In the genomic region with DNA sequence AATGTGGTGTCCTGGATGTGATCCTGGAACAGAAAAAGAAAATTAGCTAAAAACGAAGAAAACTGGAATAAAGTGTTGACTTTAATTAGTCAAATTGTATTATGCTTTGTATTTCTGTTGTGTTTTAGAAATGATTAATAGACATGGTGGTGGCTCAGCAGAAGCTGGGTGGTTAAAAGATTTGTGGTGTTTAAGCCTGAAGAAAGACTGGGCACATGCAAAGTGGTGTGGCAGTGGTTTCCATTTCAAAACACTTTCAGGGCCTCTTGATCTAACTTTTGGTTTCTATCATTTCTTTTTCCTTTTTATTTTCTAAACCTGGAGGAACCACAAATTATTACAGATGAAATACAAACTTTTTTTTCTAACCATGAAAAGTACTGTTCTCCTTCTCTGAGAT, we compare ENCODE assay signal across 26 cellular contexts. TPM values are rescaled to one million over a fixed set of nuclear protein-coding genes. Genes with fewer than 3 reads are reported as not detected.
DNase-seq lines count a peak whose midpoint lies in the region; ATAC-seq and TF ChIP-seq lines count a peak whose summit lies in the region.
"Had no signal": no experiment of that assay in that cellular context is flagged by ENCODE, and none has a peak within 500 bp of the region (broad histone marks: within the 10 kb centered on the region; RNA-seq: fewer than 3 reads in every experiment).

No MANE protein-coding gene starts in this region.

- ATAC-seq in GM18508 (IDR thresholded peaks at IDR 0.05; ENCODE audit: insufficient read depth, unreplicated experiment) (peak; percentile 59), GM19463 (IDR thresholded peaks at IDR 0.05; ENCODE audit: unreplicated experiment) (peak; percentile 57), HG02642 (IDR thresholded peaks at IDR 0.05; ENCODE audit: poor library complexity, unreplicated experiment) (peak; percentile 45), HG03354 (IDR thresholded peaks at IDR 0.05; ENCODE audit: poor library complexity, severe bottlenecking, unreplicated experiment) (peak; percentile 75), HG02973 (IDR thresholded peaks at IDR 0.05; ENCODE audit: unreplicated experiment) (no peak)
- ATAC-seq: activated CD8-positive, alpha-beta memory T cell treated with anti-CD3 and anti-CD28 coated beads, Interleukin-2, amount 10 ng/mL, durations not matched to agents 7 days and 5 days; gastroesophageal sphincter; right cardiac atrium; T-cell had no signal

- no peaks in the 10 kb centered on the region for H3K36me3 Mint-ChIP-seq in activated T-helper 1 cell treated with anti-CD3 and anti-CD28 coated beads, Interleukin-12 subunit alpha, Interleukin-12 subunit beta, Interleukin-2, Interleukin-4 antibody, amounts not matched to agents 30 ng/mL and 10 ng/mL and 1 ng/mL, durations not matched to agents 14 hours and 24 hours and 36 hours (ENCODE audit: low read depth)
- H3K36me3 Mint-ChIP-seq: activated CD8-positive, alpha-beta memory T cell treated with anti-CD3 and anti-CD28 coated beads, Interleukin-2, amount 10 ng/mL, durations not matched to agents 7 days and 5 days; CD4-positive, CD25-positive, alpha-beta regulatory T cell; immature natural killer cell; T-cell had no signal

- no peak overlapping the region for H3K27ac Mint-ChIP-seq in activated T-helper 1 cell treated with anti-CD3 and anti-CD28 coated beads, Interleukin-12 subunit alpha, Interleukin-12 subunit beta, Interleukin-2, Interleukin-4 antibody, amounts not matched to agents 30 ng/mL and 10 ng/mL and 1 ng/mL, durations not matched to agents 14 hours and 24 hours and 36 hours
- H3K27ac Mint-ChIP-seq: activated B cell treated with CpG ODN at 0.5 μM for 24 hours; activated CD8-positive, alpha-beta memory T cell treated with anti-CD3 and anti-CD28 coated beads, Interleukin-2, amount 10 ng/mL, durations not matched to agents 7 days and 5 days; CD4-positive, CD25-positive, alpha-beta regulatory T cell; immature natural killer cell; T-cell had no signal

- no peak overlapping the region for H3K4me3 Mint-ChIP-seq in activated T-helper 1 cell treated with anti-CD3 and anti-CD28 coated beads, Interleukin-12 subunit alpha, Interleukin-12 subunit beta, Interleukin-2, Interleukin-4 antibody, amounts not matched to agents 30 ng/mL and 10 ng/mL and 1 ng/mL, durations not matched to agents 14 hours and 24 hours and 36 hours
- H3K4me3 Mint-ChIP-seq: activated B cell treated with CpG ODN at 0.5 μM for 24 hours; activated CD8-positive, alpha-beta memory T cell treated with anti-CD3 and anti-CD28 coated beads, Interleukin-2, amount 10 ng/mL, durations not matched to agents 7 days and 5 days; CD4-positive, CD25-positive, alpha-beta regulatory T cell; immature natural killer cell; T-cell had no signal

- H3K4me3 ChIP-seq in foreskin fibroblast (ENCODE audit: low read depth in 1 of 2, low read length in 2 of 2) = no peak overlapping the region
- H3K4me3 ChIP-seq: gastroesophageal sphincter, spleen had no signal

- TF ChIP-seq CTCF in foreskin fibroblast (IDR thresholded peaks at IDR 0.05; ENCODE audit: low read depth, low read length) = no peak

- no peak for DNase-seq in NCI-H2029 treated with DMSO at 0.1 percent for 48 hours (lab: John Stamatoyannopoulos, UW)
- no peak for DNase-seq in foreskin fibroblast
- DNase-seq in activated T-helper 1 cell treated with anti-CD3 and anti-CD28 coated beads, Interleukin-12 subunit alpha, Interleukin-12 subunit beta, Interleukin-2, Interleukin-4 antibody, amounts not matched to agents 30 ng/mL and 10 ng/mL and 1 ng/mL, durations not matched to agents 14 hours and 24 hours and 36 hours (ENCODE audit: low spot score) = no peak
- DNase-seq: activated B cell treated with CpG ODN at 0.5 μM for 24 hours; activated CD8-positive, alpha-beta memory T cell treated with anti-CD3 and anti-CD28 coated beads, Interleukin-2, amount 10 ng/mL, durations not matched to agents 7 days and 5 days; activated naive CD4-positive, alpha-beta T cell treated with Interleukin-2 at 50 U/mL for 16 hours; activated T-cell treated with anti-CD3 and anti-CD28 coated beads, Interleukin-2, amount 50 U/mL, for 48 hours; CD4-positive, CD25-positive, alpha-beta regulatory T cell; EL; hypothalamus; immature natural killer cell; mesenchymal stem cell; NCI-H345; NCI-H82; posterior cingulate gyrus; right cardiac atrium; spleen; T-cell; trophoblast cell had no signal

- no peaks in the 10 kb centered on the region for H3K9me3 Mint-ChIP-seq in activated T-helper 1 cell treated with anti-CD3 and anti-CD28 coated beads, Interleukin-12 subunit alpha, Interleukin-12 subunit beta, Interleukin-2, Interleukin-4 antibody, amounts not matched to agents 30 ng/mL and 10 ng/mL and 1 ng/mL, durations not matched to agents 14 hours and 24 hours and 36 hours
- H3K9me3 Mint-ChIP-seq: activated B cell treated with CpG ODN at 0.5 μM for 24 hours; CD4-positive, CD25-positive, alpha-beta regulatory T cell; immature natural killer cell; T-cell had no signal

- peaks cover 2% of the 10 kb centered on the region for H3K27me3 Mint-ChIP-seq in activated T-helper 1 cell treated with anti-CD3 and anti-CD28 coated beads, Interleukin-12 subunit alpha, Interleukin-12 subunit beta, Interleukin-2, Interleukin-4 antibody, amounts not matched to agents 30 ng/mL and 10 ng/mL and 1 ng/mL, durations not matched to agents 14 hours and 24 hours and 36 hours (ENCODE audit: insufficient read depth)
- H3K27me3 Mint-ChIP-seq: CD4-positive, CD25-positive, alpha-beta regulatory T cell had no signal

- no peaks in the 10 kb centered on the region for H3K4me1 Mint-ChIP-seq in activated T-helper 1 cell treated with anti-CD3 and anti-CD28 coated beads, Interleukin-12 subunit alpha, Interleukin-12 subunit beta, Interleukin-2, Interleukin-4 antibody, amounts not matched to agents 30 ng/mL and 10 ng/mL and 1 ng/mL, durations not matched to agents 14 hours and 24 hours and 36 hours (ENCODE audit: low read depth)
- H3K4me1 Mint-ChIP-seq: activated B cell treated with CpG ODN at 0.5 μM for 24 hours; activated CD8-positive, alpha-beta memory T cell treated with anti-CD3 and anti-CD28 coated beads, Interleukin-2, amount 10 ng/mL, durations not matched to agents 7 days and 5 days; CD4-positive, CD25-positive, alpha-beta regulatory T cell; immature natural killer cell; T-cell had no signal

- intact Hi-C loops in activated T-helper 1 cell treated with anti-CD3 and anti-CD28 coated beads, Interleukin-12 subunit alpha, Interleukin-12 subunit beta, Interleukin-2, Interleukin-4 antibody, amounts not matched to agents 30 ng/mL and 10 ng/mL and 1 ng/mL, durations not matched to agents 14 hours and 24 hours and 36 hours (cut with micrococcal nuclease) = no loop called here

RNA-seq across cellular contexts. Expression of a gene that starts 44.1 kb away (rescaled TPM):
- total RNA-seq in activated T-helper 1 cell treated with anti-CD3 and anti-CD28 coated beads, Interleukin-12 subunit alpha, Interleukin-12 subunit beta, Interleukin-2, Interleukin-4 antibody, amounts not matched to agents 30 ng/mL and 10 ng/mL and 1 ng/mL, durations not matched to agents 14 hours and 24 hours and 36 hours = 0.05 TPM in 2 replicates
- total RNA-seq: OCI-LY7 had no signal
